Comparison of ENCODE assay signal across 1 cellular context in the genomic region with DNA sequence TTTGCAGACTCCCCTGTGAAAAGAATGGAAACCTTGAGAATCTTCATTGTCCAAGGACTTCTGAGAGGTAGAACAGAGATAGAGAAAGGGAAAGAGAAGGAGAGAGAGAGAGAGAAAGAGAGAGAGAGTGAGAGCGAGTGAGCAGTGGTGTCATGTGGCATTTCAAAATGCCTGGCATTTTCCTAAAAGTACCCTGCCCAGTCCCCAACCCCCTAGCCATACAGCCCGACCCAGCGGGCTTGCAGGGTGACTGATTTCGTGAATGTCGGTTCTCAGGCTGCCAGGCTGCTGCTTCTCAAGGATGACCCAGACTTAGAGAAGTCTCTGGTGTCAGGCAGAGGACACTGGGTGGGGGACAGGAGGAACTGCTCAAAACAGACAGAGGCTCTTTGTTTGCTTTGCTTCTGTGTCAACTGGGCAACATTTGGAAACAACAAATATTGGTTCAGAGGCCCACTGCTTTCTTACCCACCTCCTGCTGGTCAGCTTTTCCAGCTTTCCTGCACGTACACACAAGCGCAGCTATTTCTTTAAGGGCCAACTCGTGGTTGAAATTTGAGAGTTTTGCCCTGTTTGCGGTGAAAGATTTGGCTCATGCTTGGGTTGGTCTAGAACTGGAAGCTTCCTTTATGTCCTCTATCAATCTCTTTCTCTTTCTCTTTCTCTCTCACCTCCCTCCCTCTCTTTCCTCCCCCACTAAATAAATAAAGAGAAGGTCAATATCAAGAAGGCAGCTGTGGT.
TF ChIP-seq lines count a peak whose summit lies in the region.

No MANE protein-coding gene starts in this region.

TF ChIP-seq in HepG2, 621 proteins besides CTCF, POLR2A, EP300 and RAD21 (continued from another document and continues in another):
- TF ChIP-seq, protein P1, sequence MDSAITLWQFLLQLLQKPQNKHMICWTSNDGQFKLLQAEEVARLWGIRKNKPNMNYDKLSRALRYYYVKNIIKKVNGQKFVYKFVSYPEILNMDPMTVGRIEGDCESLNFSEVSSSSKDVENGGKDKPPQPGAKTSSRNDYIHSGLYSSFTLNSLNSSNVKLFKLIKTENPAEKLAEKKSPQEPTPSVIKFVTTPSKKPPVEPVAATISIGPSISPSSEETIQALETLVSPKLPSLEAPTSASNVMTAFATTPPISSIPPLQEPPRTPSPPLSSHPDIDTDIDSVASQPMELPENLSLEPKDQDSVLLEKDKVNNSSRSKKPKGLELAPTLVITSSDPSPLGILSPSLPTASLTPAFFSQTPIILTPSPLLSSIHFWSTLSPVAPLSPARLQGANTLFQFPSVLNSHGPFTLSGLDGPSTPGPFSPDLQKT (CRISPR knock-in tag; IDR thresholded peaks at IDR 0.05; ENCODE audit: borderline replicate concordance): no peak
- peak; percentile 48; the same call in 1 of the 2 replicates for TF ChIP-seq HINFP (CRISPR knock-in tag; IDR thresholded peaks at IDR 0.05; ENCODE audit: low read depth)
- peak; percentile 81; the same call in 1 of the 2 replicates for TF ChIP-seq ZFP37 (CRISPR knock-in tag; IDR thresholded peaks at IDR 0.05; ENCODE audit: borderline replicate concordance)
- TF ChIP-seq TEAD2 (CRISPR knock-in tag; IDR thresholded peaks at IDR 0.05): no peak
- peak; percentile 52 for TF ChIP-seq ARNT2 (CRISPR knock-in tag; IDR thresholded peaks at IDR 0.05; ENCODE audit: low read depth)
- peak; percentile 92 for TF ChIP-seq ZBTB3 (CRISPR knock-in tag; IDR thresholded peaks at IDR 0.05; ENCODE audit: borderline replicate concordance, low read depth)
- TF ChIP-seq ZMAT3 (CRISPR knock-in tag; conservative IDR thresholded peaks at IDR 0.05): 0 out of 2 replicates have a peak, but pooled peaks have one; percentile 41
- no peak for TF ChIP-seq E2F5 (CRISPR knock-in tag; conservative IDR thresholded peaks at IDR 0.05)
- TF ChIP-seq ZNF781 (CRISPR knock-in tag; IDR thresholded peaks at IDR 0.05; ENCODE audit: borderline replicate concordance, not compliant biosample characterization): peak; percentile 25
- TF ChIP-seq ZNF350 (CRISPR knock-in tag; IDR thresholded peaks at IDR 0.05; ENCODE audit: borderline replicate concordance, low read depth): peak; percentile 78; the same call in 1 of the 2 replicates
- TF ChIP-seq, protein P2, sequence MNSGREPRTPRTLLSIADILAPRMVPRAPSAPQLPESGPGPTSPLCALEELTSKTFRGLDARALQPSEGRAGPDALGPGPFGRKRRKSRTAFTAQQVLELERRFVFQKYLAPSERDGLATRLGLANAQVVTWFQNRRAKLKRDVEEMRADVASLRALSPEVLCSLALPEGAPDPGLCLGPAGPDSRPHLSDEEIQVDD (CRISPR knock-in tag; IDR thresholded peaks at IDR 0.05; ENCODE audit: borderline replicate concordance): no peak
- no peak; the same call in 1 of the 2 replicates for TF ChIP-seq ZNF713 (CRISPR knock-in tag; IDR thresholded peaks at IDR 0.05)
- TF ChIP-seq, protein P3, sequence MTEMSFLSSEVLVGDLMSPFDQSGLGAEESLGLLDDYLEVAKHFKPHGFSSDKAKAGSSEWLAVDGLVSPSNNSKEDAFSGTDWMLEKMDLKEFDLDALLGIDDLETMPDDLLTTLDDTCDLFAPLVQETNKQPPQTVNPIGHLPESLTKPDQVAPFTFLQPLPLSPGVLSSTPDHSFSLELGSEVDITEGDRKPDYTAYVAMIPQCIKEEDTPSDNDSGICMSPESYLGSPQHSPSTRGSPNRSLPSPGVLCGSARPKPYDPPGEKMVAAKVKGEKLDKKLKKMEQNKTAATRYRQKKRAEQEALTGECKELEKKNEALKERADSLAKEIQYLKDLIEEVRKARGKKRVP (CRISPR knock-in tag; IDR thresholded peaks at IDR 0.05): no peak
- TF ChIP-seq TMF1 (CRISPR knock-in tag; IDR thresholded peaks at IDR 0.05; ENCODE audit: low read depth): peak; percentile 46; the same call in 1 of the 2 replicates
- TF ChIP-seq FOXK1 (CRISPR knock-in tag; IDR thresholded peaks at IDR 0.05; ENCODE audit: borderline replicate concordance, low read depth): peak; percentile 98
- no peak for TF ChIP-seq ZNF598 (CRISPR knock-in tag; IDR thresholded peaks at IDR 0.05; ENCODE audit: borderline replicate concordance)
- no peak for TF ChIP-seq ZNF20 (CRISPR knock-in tag; IDR thresholded peaks at IDR 0.05)
- TF ChIP-seq, protein P4, sequence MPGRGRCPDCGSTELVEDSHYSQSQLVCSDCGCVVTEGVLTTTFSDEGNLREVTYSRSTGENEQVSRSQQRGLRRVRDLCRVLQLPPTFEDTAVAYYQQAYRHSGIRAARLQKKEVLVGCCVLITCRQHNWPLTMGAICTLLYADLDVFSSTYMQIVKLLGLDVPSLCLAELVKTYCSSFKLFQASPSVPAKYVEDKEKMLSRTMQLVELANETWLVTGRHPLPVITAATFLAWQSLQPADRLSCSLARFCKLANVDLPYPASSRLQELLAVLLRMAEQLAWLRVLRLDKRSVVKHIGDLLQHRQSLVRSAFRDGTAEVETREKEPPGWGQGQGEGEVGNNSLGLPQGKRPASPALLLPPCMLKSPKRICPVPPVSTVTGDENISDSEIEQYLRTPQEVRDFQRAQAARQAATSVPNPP (CRISPR knock-in tag; IDR thresholded peaks at IDR 0.05): 0 out of 2 replicates have a peak, but pooled peaks have one; percentile 53
- peak; percentile 99 for TF ChIP-seq FOXO1 (CRISPR knock-in tag; IDR thresholded peaks at IDR 0.05)
- peak; percentile 83 for TF ChIP-seq ZNF614 (CRISPR knock-in tag; IDR thresholded peaks at IDR 0.05; ENCODE audit: borderline replicate concordance)
- no peak for TF ChIP-seq POLR2AphosphoS5 (IDR thresholded peaks at IDR 0.05; ENCODE audit: low read depth, low read length)
- TF ChIP-seq, protein P5, sequence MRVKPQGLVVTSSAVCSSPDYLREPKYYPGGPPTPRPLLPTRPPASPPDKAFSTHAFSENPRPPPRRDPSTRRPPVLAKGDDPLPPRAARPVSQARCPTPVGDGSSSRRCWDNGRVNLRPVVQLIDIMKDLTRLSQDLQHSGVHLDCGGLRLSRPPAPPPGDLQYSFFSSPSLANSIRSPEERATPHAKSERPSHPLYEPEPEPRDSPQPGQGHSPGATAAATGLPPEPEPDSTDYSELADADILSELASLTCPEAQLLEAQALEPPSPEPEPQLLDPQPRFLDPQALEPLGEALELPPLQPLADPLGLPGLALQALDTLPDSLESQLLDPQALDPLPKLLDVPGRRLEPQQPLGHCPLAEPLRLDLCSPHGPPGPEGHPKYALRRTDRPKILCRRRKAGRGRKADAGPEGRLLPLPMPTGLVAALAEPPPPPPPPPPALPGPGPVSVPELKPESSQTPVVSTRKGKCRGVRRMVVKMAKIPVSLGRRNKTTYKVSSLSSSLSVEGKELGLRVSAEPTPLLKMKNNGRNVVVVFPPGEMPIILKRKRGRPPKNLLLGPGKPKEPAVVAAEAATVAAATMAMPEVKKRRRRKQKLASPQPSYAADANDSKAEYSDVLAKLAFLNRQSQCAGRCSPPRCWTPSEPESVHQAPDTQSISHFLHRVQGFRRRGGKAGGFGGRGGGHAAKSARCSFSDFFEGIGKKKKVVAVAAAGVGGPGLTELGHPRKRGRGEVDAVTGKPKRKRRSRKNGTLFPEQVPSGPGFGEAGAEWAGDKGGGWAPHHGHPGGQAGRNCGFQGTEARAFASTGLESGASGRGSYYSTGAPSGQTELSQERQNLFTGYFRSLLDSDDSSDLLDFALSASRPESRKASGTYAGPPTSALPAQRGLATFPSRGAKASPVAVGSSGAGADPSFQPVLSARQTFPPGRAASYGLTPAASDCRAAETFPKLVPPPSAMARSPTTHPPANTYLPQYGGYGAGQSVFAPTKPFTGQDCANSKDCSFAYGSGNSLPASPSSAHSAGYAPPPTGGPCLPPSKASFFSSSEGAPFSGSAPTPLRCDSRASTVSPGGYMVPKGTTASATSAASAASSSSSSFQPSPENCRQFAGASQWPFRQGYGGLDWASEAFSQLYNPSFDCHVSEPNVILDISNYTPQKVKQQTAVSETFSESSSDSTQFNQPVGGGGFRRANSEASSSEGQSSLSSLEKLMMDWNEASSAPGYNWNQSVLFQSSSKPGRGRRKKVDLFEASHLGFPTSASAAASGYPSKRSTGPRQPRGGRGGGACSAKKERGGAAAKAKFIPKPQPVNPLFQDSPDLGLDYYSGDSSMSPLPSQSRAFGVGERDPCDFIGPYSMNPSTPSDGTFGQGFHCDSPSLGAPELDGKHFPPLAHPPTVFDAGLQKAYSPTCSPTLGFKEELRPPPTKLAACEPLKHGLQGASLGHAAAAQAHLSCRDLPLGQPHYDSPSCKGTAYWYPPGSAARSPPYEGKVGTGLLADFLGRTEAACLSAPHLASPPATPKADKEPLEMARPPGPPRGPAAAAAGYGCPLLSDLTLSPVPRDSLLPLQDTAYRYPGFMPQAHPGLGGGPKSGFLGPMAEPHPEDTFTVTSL (CRISPR knock-in tag; IDR thresholded peaks at IDR 0.05; ENCODE audit: borderline replicate concordance): peak; percentile 94
- TF ChIP-seq ZBTB20 (CRISPR knock-in tag; IDR thresholded peaks at IDR 0.05; ENCODE audit: borderline replicate concordance, low read depth): 0 out of 2 replicates have a peak, but pooled peaks have one; percentile 46
- TF ChIP-seq ZNF263 (CRISPR knock-in tag; IDR thresholded peaks at IDR 0.05): 0 out of 2 replicates have a peak, but pooled peaks have one; percentile 52
- TF ChIP-seq SMC3 (IDR thresholded peaks at IDR 0.05; ENCODE audit: low read length): peak; percentile 70; the same call in 1 of the 2 replicates
- TF ChIP-seq ZNF530 (CRISPR knock-in tag; IDR thresholded peaks at IDR 0.05; ENCODE audit: low read depth): no peak
- TF ChIP-seq NFIB (CRISPR knock-in tag; IDR thresholded peaks at IDR 0.05; ENCODE audit: borderline replicate concordance): no peak
- TF ChIP-seq SP5 (CRISPR knock-in tag; IDR thresholded peaks at IDR 0.05; ENCODE audit: borderline replicate concordance, low read depth): peak; percentile 94
- TF ChIP-seq PCBP1 (IDR thresholded peaks at IDR 0.05; ENCODE audit: borderline replicate concordance, low read depth, low read length): no peak
- TF ChIP-seq ATM (IDR thresholded peaks at IDR 0.05; ENCODE audit: borderline replicate concordance): no peak
- TF ChIP-seq ZNF33A (CRISPR knock-in tag; IDR thresholded peaks at IDR 0.05; ENCODE audit: borderline replicate concordance): peak; percentile 46; the same call in 1 of the 2 replicates
- TF ChIP-seq POLR2G (IDR thresholded peaks at IDR 0.05; ENCODE audit: low read depth, low read length): peak; percentile 71
- peak; percentile 96 for TF ChIP-seq ZNF331 (CRISPR knock-in tag; IDR thresholded peaks at IDR 0.05)
- TF ChIP-seq LCORL (IDR thresholded peaks at IDR 0.05): peak; percentile 51; the same call in 1 of the 2 replicates
- TF ChIP-seq LCORL (CRISPR knock-in tag; IDR thresholded peaks at IDR 0.05): peak; percentile 96
- TF ChIP-seq, protein P6, sequence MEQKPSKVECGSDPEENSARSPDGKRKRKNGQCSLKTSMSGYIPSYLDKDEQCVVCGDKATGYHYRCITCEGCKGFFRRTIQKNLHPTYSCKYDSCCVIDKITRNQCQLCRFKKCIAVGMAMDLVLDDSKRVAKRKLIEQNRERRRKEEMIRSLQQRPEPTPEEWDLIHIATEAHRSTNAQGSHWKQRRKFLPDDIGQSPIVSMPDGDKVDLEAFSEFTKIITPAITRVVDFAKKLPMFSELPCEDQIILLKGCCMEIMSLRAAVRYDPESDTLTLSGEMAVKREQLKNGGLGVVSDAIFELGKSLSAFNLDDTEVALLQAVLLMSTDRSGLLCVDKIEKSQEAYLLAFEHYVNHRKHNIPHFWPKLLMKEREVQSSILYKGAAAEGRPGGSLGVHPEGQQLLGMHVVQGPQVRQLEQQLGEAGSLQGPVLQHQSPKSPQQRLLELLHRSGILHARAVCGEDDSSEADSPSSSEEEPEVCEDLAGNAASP (CRISPR knock-in tag; IDR thresholded peaks at IDR 0.05; ENCODE audit: borderline replicate concordance): peak; percentile 95
- no peak for TF ChIP-seq ZNF557 (CRISPR knock-in tag; IDR thresholded peaks at IDR 0.05)
- peak; percentile 76 for TF ChIP-seq ZSCAN31 (CRISPR knock-in tag; IDR thresholded peaks at IDR 0.05; ENCODE audit: low read depth)
- peak; percentile 74; the same call in 1 of the 2 replicates for TF ChIP-seq CBX5 (CRISPR knock-in tag; IDR thresholded peaks at IDR 0.05; ENCODE audit: borderline replicate concordance)
- TF ChIP-seq HNF4A (CRISPR knock-in tag; IDR thresholded peaks at IDR 0.05): peak; percentile 91
- no peak for TF ChIP-seq TBP (CRISPR knock-in tag; IDR thresholded peaks at IDR 0.05)
- no peak for TF ChIP-seq ZSCAN22 (CRISPR knock-in tag; IDR thresholded peaks at IDR 0.05)
